In the genomic region with DNA sequence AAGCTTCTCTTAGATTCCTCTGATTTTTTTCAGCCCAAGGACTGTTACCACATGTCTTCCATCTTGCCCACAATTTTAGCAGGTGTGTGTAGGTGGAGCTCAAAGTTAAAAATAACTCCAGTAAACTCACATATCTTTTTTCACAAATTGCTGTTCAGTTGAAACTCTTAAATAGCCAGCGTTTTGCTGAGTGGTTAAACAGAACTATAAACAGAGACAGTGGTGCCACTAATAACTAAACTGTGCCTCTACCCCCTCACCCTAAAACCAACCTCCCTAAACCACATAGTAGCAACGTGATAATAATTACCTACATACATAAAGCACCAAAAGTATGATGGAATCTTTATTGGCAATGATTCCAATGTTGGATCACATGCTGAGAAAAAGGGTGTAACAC, we compare ENCODE assay signal across 17 cellular contexts.
A peak's percentile ranks its signal among the peaks of the same experiment; 100 is the strongest.
DNase-seq lines count a peak whose midpoint lies in the region; ATAC-seq lines count a peak whose summit lies in the region.
"Had no signal": no experiment of that assay in that cellular context is flagged by ENCODE, and none has a peak within 500 bp of the region (broad histone marks: within the 10 kb centered on the region; RNA-seq: fewer than 3 reads in every experiment).

No MANE protein-coding gene starts in this region.

- peak; percentile 89 for ATAC-seq in GM18870 (IDR thresholded peaks at IDR 0.05; ENCODE audit: unreplicated experiment)
- ATAC-seq in GM21528 (IDR thresholded peaks at IDR 0.05; ENCODE audit: low FRiP score, unreplicated experiment) = peak; percentile 83
- ATAC-seq in HG03060 (IDR thresholded peaks at IDR 0.05; ENCODE audit: low read depth, unreplicated experiment) = peak; percentile 71
- ATAC-seq: left cardiac atrium, right lobe of liver had no signal

- DNase-seq in RPMI8226 = peak; percentile 57
- no peak for DNase-seq in SW480 (ENCODE audit: low spot score)
- DNase-seq in DMS53 (lab: John Stamatoyannopoulos, UW) = no peak
- no peak for DNase-seq in NCI-H2107 treated with DMSO at 0.1 percent for 48 hours (lab: John Stamatoyannopoulos, UW; ENCODE audit: unreplicated experiment)
- DNase-seq in activated CD4-positive, CD25-positive, alpha-beta regulatory T cell treated with anti-CD3 and anti-CD28 coated beads, Interleukin-2, amount 50 U/mL, for 72 hours = no peak
- DNase-seq: activated CD4-positive, alpha-beta T cell treated with anti-CD3 and anti-CD28 coated beads, Interleukin-2, amount 50 U/mL, for 4 hours; activated effector memory CD4-positive, alpha-beta T cell treated with Interleukin-2 at 50 U/mL for 16 hours; CD4-positive, alpha-beta T cell; endodermal cell; left cardiac atrium; naive B cell; NCI-H1694; right lobe of liver; SW 1271 had no signal
